In the genomic region with DNA sequence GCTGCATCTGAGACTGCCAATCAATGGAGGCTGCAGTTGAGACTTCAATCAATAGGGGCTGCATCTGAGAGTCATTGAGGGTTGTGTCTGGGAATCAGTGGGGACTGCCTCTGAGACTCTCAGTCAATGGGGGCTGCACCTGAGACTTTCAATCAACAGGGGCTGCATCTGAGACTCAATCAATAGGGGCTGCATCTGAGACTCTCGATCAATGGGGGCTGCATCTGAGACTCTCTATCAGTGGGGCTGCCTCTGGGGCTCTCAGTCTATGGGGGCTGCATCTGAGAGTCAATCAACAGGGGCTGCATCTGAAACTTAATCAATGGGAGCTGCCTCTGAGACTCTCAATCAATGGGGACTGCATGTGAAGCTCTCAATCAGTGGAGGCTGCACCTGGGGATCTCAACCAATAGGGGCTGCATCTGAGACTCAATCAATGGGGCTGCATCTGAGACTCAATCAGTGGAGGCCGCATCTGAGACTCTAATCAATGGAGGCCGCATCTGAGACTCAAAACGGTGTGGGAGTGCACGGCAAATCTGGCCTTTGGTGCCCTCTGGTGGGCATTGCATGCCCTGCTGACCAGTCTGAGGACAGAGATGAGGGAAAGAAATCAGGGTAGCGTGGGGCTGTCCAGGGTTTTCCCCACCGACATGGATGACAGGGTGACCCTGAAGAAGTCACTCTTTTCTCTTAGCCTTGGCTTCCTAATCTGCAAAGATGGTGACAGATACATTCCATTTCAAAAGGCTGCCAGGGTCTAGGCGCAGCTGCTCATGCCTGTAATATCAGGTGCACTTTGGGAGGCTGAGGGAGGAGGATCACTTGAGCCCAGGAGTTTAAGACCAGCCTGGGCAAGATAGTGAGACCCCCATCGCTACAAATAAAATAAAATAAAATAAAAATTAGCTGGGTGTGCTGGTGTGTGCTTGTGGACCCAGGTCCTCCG, we compare ENCODE assay signal across 1 cellular context.
TF ChIP-seq lines count a peak whose summit lies in the region.

No MANE protein-coding gene starts in this region.

TF ChIP-seq in K562, 482 proteins besides CTCF, POLR2A, EP300 and RAD21 (continued from another document):
- TF ChIP-seq, protein P1, sequence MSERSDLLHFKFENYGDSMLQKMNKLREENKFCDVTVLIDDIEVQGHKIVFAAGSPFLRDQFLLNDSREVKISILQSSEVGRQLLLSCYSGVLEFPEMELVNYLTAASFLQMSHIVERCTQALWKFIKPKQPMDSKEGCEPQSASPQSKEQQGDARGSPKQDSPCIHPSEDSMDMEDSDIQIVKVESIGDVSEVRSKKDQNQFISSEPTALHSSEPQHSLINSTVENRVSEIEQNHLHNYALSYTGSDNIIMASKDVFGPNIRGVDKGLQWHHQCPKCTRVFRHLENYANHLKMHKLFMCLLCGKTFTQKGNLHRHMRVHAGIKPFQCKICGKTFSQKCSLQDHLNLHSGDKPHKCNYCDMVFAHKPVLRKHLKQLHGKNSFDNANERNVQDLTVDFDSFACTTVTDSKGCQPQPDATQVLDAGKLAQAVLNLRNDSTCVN (CRISPR knock-in tag; IDR thresholded peaks at IDR 0.05), result no peak
- no peak for TF ChIP-seq KLF13 (tag; IDR thresholded peaks at IDR 0.05; ENCODE audit: borderline replicate concordance, low read depth)
- TF ChIP-seq, protein P2, sequence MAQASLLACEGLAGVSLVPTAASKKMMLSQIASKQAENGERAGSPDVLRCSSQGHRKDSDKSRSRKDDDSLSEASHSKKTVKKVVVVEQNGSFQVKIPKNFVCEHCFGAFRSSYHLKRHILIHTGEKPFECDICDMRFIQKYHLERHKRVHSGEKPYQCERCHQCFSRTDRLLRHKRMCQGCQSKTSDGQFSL (CRISPR knock-in tag; IDR thresholded peaks at IDR 0.05), result no peak
- TF ChIP-seq, protein P2 (tag; IDR thresholded peaks at IDR 0.05), result no peak
- no peak for TF ChIP-seq POLR3A (IDR thresholded peaks at IDR 0.05; ENCODE audit: borderline replicate concordance, extremely low read depth, insufficient read depth, insufficient read length)
- TF ChIP-seq ZNF133 (CRISPR knock-in tag; IDR thresholded peaks at IDR 0.05), result no peak
- TF ChIP-seq ARNT (IDR thresholded peaks at IDR 0.05), result no peak
- no peak for TF ChIP-seq OTX1 (CRISPR knock-in tag; IDR thresholded peaks at IDR 0.05)
- TF ChIP-seq, protein P3, sequence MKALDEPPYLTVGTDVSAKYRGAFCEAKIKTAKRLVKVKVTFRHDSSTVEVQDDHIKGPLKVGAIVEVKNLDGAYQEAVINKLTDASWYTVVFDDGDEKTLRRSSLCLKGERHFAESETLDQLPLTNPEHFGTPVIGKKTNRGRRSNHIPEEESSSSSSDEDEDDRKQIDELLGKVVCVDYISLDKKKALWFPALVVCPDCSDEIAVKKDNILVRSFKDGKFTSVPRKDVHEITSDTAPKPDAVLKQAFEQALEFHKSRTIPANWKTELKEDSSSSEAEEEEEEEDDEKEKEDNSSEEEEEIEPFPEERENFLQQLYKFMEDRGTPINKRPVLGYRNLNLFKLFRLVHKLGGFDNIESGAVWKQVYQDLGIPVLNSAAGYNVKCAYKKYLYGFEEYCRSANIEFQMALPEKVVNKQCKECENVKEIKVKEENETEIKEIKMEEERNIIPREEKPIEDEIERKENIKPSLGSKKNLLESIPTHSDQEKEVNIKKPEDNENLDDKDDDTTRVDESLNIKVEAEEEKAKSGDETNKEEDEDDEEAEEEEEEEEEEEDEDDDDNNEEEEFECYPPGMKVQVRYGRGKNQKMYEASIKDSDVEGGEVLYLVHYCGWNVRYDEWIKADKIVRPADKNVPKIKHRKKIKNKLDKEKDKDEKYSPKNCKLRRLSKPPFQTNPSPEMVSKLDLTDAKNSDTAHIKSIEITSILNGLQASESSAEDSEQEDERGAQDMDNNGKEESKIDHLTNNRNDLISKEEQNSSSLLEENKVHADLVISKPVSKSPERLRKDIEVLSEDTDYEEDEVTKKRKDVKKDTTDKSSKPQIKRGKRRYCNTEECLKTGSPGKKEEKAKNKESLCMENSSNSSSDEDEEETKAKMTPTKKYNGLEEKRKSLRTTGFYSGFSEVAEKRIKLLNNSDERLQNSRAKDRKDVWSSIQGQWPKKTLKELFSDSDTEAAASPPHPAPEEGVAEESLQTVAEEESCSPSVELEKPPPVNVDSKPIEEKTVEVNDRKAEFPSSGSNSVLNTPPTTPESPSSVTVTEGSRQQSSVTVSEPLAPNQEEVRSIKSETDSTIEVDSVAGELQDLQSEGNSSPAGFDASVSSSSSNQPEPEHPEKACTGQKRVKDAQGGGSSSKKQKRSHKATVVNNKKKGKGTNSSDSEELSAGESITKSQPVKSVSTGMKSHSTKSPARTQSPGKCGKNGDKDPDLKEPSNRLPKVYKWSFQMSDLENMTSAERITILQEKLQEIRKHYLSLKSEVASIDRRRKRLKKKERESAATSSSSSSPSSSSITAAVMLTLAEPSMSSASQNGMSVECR (CRISPR knock-in tag; IDR thresholded peaks at IDR 0.05), result no peak
- peak; percentile 93 for TF ChIP-seq SMC3 (conservative IDR thresholded peaks at IDR 0.05; ENCODE audit: insufficient read depth, low read depth, low read length)
- TF ChIP-seq RFX7 (CRISPR knock-in tag; IDR thresholded peaks at IDR 0.05), result no peak
- no peak for TF ChIP-seq SMARCB1 (IDR thresholded peaks at IDR 0.05; ENCODE audit: insufficient read length, low read depth)
- no peak for TF ChIP-seq SIX5 (IDR thresholded peaks at IDR 0.05; ENCODE audit: borderline replicate concordance in 1 of 2, insufficient read depth in 1 of 2, low read depth in 1 of 2, low read length in 2 of 2)
- TF ChIP-seq CC2D1A (IDR thresholded peaks at IDR 0.05), result peak; percentile 80
- no peak for TF ChIP-seq E2F4 (CRISPR knock-in tag; IDR thresholded peaks at IDR 0.05; ENCODE audit: low read depth)
- TF ChIP-seq, protein P4, sequence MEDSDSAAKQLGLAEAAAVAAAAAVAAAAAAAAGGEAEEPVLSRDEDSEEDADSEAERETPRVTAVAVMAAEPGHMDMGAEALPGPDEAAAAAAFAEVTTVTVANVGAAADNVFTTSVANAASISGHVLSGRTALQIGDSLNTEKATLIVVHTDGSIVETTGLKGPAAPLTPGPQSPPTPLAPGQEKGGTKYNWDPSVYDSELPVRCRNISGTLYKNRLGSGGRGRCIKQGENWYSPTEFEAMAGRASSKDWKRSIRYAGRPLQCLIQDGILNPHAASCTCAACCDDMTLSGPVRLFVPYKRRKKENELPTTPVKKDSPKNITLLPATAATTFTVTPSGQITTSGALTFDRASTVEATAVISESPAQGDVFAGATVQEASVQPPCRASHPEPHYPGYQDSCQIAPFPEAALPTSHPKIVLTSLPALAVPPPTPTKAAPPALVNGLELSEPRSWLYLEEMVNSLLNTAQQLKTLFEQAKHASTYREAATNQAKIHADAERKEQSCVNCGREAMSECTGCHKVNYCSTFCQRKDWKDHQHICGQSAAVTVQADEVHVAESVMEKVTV (CRISPR knock-in tag; IDR thresholded peaks at IDR 0.05), result peak; percentile 80
- TF ChIP-seq NFATC3 (IDR thresholded peaks at IDR 0.05), result no peak
- no peak for TF ChIP-seq ZSCAN32 (CRISPR knock-in tag; IDR thresholded peaks at IDR 0.05)
- peak; percentile 36; the same call in 1 of the 2 replicates for TF ChIP-seq EGR1 (conservative IDR thresholded peaks at IDR 0.05)
- TF ChIP-seq TCF3 (CRISPR knock-in tag; IDR thresholded peaks at IDR 0.05), result no peak
- TF ChIP-seq ZNF707 (CRISPR knock-in tag; conservative IDR thresholded peaks at IDR 0.05), result no peak
